10 cellular contexts compared by ENCODE assay signal in the genomic region with DNA sequence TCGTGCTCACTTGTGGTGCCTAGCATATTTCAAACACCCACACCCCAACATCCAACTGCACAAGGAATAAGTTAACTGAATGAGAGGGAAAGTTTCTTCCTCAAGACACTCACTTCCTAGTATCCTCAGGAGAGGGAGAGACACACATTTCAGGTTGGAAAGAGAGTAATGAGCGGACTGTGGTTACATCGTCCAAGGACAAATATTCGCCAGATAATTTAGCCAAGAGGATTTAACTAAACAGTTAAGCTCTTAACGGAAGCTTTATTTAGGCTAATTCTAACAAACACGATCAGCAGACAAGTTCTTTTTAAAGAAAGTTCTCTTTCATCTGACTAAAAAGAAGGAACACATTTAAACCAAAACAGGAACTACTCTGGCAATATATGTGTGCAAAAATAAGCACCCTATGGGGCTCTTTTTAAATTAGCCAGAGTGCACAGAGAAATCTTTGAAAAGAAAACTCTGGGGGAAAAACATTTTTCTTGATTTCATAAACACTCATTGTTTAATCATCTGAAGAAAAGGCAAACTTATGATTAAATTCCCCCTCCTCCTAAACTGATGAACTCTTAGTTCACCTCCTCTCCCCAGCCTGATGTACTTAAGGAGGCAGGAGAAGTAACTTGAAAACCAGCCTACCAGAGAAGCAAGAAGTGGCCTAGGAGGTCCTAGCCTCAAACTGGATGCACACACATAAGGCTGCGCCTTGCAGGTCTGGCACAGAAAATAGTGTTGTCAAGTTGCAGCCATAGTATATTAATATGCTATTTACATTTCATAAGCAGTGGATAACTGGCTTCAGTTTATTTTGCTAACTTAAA. TPM values are rescaled to one million over a fixed set of nuclear protein-coding genes. Genes with fewer than 3 reads are reported as not detected.
DNase-seq lines count a peak whose midpoint lies in the region; ATAC-seq and TF ChIP-seq lines count a peak whose summit lies in the region.
"Had no signal": no experiment of that assay in that cellular context is flagged by ENCODE, and none has a peak within 500 bp of the region (broad histone marks: within the 10 kb centered on the region; RNA-seq: fewer than 3 reads in every experiment).

No MANE protein-coding gene starts in this region.

- H3K36me3 ChIP-seq in left ventricle myocardium inferior, result no peaks in the 10 kb centered on the region
- H3K36me3 ChIP-seq in heart right ventricle, result no peaks in the 10 kb centered on the region
- H3K36me3 ChIP-seq in upper lobe of left lung, result no peaks in the 10 kb centered on the region

- DNase-seq in left ventricle myocardium inferior (no peak), heart right ventricle (no peak), upper lobe of left lung (no peak), superior temporal gyrus (ENCODE audit: extremely low spot score) (no peak), islet precursor cell (no peak)
- DNase-seq: DMS153 had no signal

- peak overlapping the region; percentile 68 for H3K27ac Mint-ChIP-seq in dendritic cell treated with granulocyte-macrophage colony-stimulating factor and Interleukin-4, amounts not matched to agents 40 ng/mL and 50 ng/mL, for 4 days
- H3K27ac Mint-ChIP-seq: nephron had no signal

- H3K4me3 ChIP-seq in left ventricle myocardium inferior (no peak overlapping the region), heart right ventricle (peak overlapping the region in 1 of 10 donors; percentile 2), upper lobe of left lung (no peak overlapping the region)

- WGBS in heart right ventricle, 2 donors, result 64 to 74% methylated on average over 7 of the region's 7 CpGs
- WGBS in upper lobe of left lung, 2 donors, result 31 to 34% methylated on average over 7 of the region's 7 CpGs

- H3K27me3 ChIP-seq in left ventricle myocardium inferior (ENCODE audit: low read depth) (no peaks in the 10 kb centered on the region), heart right ventricle (no peaks in the 10 kb centered on the region), upper lobe of left lung (no peaks in the 10 kb centered on the region)

- no peak for TF ChIP-seq CTCF in left ventricle myocardium inferior (IDR thresholded peaks at IDR 0.05; ENCODE audit: borderline replicate concordance)
- no peak for TF ChIP-seq CTCF in heart right ventricle (IDR thresholded peaks at IDR 0.05)
- TF ChIP-seq CTCF in upper lobe of left lung (IDR thresholded peaks at IDR 0.05), result no peak

- no peaks in the 10 kb centered on the region for H3K36me3 Mint-ChIP-seq in dendritic cell treated with granulocyte-macrophage colony-stimulating factor and Interleukin-4, amounts not matched to agents 40 ng/mL and 50 ng/mL, for 4 days (ENCODE audit: low read depth)

- H3K9me3 ChIP-seq in left ventricle myocardium inferior (replicated peaks) (no peaks in the 10 kb centered on the region), heart right ventricle (no peaks in the 10 kb centered on the region), upper lobe of left lung (no peaks in the 10 kb centered on the region)

- peak overlapping the region; percentile 11 for H3K27ac ChIP-seq in left ventricle myocardium inferior (replicated peaks)
- H3K27ac ChIP-seq in heart right ventricle, result peak overlapping the region in 3 of 10 donors; percentile 24 to 57 (median 45)
- H3K27ac ChIP-seq in upper lobe of left lung, result peak overlapping the region in 3 of 4 donors; percentile 31 to 62 (median 54)

- no peak for TF ChIP-seq EP300 in upper lobe of left lung (IDR thresholded peaks at IDR 0.05)

- H3K4me1 ChIP-seq in left ventricle myocardium inferior (no peaks in the 10 kb centered on the region), heart right ventricle (peaks cover 0 to 35% (median 0%) of the 10 kb centered on the region in 9 donors), upper lobe of left lung (peaks cover 0 to 10% (median 4%) of the 10 kb centered on the region in 4 donors)

- peak overlapping the region; percentile 62 for H3K4me3 Mint-ChIP-seq in dendritic cell treated with granulocyte-macrophage colony-stimulating factor and Interleukin-4, amounts not matched to agents 40 ng/mL and 50 ng/mL, for 4 days
- H3K4me3 Mint-ChIP-seq: nephron had no signal

- intact Hi-C loops in left ventricle myocardium inferior (cut with micrococcal nuclease) (no loop called here), heart right ventricle (cut with DNase I) (loop anchor here in 1 of 10 donors (10.0 kb wide), 1 partner anchor 574 kb away; no protein-coding TSS in a partner anchor)
- intact Hi-C loops in dendritic cell treated with granulocyte-macrophage colony-stimulating factor and Interleukin-4, amounts not matched to agents 40 ng/mL and 50 ng/mL, for 4 days (cut with micrococcal nuclease), result loop anchor here (5.0 kb wide), 1 partner anchor 248 kb away; no protein-coding TSS in a partner anchor

- peaks cover 20% of the 10 kb centered on the region for H3K27me3 Mint-ChIP-seq in dendritic cell treated with granulocyte-macrophage colony-stimulating factor and Interleukin-4, amounts not matched to agents 40 ng/mL and 50 ng/mL, for 4 days

- H3K4me1 Mint-ChIP-seq in dendritic cell treated with granulocyte-macrophage colony-stimulating factor and Interleukin-4, amounts not matched to agents 40 ng/mL and 50 ng/mL, for 4 days (ENCODE audit: low read depth), result peaks cover 60% of the 10 kb centered on the region
- H3K4me1 Mint-ChIP-seq: nephron had no signal

- no peak for TF ChIP-seq POLR2A in upper lobe of left lung (IDR thresholded peaks at IDR 0.05)

- ATAC-seq in heart right ventricle, result no peak
- peak; percentile 54 for ATAC-seq in HG03354 (IDR thresholded peaks at IDR 0.05; ENCODE audit: poor library complexity, severe bottlenecking, unreplicated experiment)
- peak in 1 of 2 donors; percentile 44 for ATAC-seq in upper lobe of left lung (ENCODE audit: low FRiP score in 2 of 2)
- no peak for ATAC-seq in HG02981 (IDR thresholded peaks at IDR 0.05; ENCODE audit: unreplicated experiment)

- no peaks in the 10 kb centered on the region for H3K9me3 Mint-ChIP-seq in dendritic cell treated with granulocyte-macrophage colony-stimulating factor and Interleukin-4, amounts not matched to agents 40 ng/mL and 50 ng/mL, for 4 days
- H3K9me3 Mint-ChIP-seq: nephron had no signal

RNA-seq across cellular contexts. Expression of gene BTG1, which starts 13.3 kb away (rescaled TPM):
- total RNA-seq in left ventricle myocardium inferior (79.4 TPM), heart right ventricle (100 to 1,000 TPM in 2 of 10 donors, 10 to 100 TPM in 8; 54.4 to 127 (median 71.3) TPM), upper lobe of left lung (100 to 1,000 TPM in 3 of 6 donors, 10 to 100 TPM in 3; 31.4 to 177 (median 87.0) TPM)
- 10 to 100 TPM; 20.0 to 33.4 TPM for polyA plus RNA-seq in heart right ventricle
